ENCODE assay signal across 23 cellular contexts in the genomic region with DNA sequence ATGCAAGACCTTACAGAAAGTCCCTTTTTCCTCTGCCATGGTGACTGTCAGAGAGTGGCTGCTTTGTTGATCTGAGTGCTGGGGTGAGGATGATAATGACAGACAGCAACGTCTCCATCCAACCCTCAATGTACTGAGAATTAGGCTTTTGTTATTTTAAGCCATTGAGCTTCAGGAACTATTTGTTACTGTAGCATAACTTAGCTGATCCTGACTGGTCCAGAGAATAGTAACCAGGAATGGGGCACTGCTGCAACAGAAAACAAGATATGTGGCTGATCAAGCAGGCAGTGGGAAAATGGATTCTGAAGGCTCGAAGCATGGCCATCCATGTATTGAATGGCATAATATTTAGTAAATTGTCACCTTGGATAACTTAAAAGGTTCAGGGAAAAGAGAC.
"Had no signal": no experiment of that assay in that cellular context is flagged by ENCODE, and none has a peak within 500 bp of the region (broad histone marks: within the 10 kb centered on the region; RNA-seq: fewer than 3 reads in every experiment).

No MANE protein-coding gene starts in this region.

- DNase-seq: Kasumi-1, MM.1S, NCI-H1092 treated with DMSO at 0.1 percent for 48 hours, NCI-H1436, NCI-H187, NCI-H2029, NCI-H2081 treated with DMSO at 0.1 percent for 48 hours, NCI-H2171, NCI-H226, NCI-H446, NCI-H510A, NCI-H524 treated with DMSO at 0.1 percent for 48 hours, NCI-H69, NCI-H774, PC-3, SHP77, SK-N-SH, T-helper 1 cell had no signal

- H3K4me2 ChIP-seq: KMS-11, SK-N-SH had no signal

- H3K27ac ChIP-seq: HL-60, KMS-11, RWPE1 had no signal

- FAIRE-seq: HTR-8/SVneo had no signal

- H3K9me3 ChIP-seq: SK-N-SH had no signal

- ATAC-seq: Panc1, PC-3 had no signal

- H3K9ac ChIP-seq: KMS-11, SK-N-SH had no signal
